Comparison of ENCODE assay signal across 1 cellular context in the genomic region with DNA sequence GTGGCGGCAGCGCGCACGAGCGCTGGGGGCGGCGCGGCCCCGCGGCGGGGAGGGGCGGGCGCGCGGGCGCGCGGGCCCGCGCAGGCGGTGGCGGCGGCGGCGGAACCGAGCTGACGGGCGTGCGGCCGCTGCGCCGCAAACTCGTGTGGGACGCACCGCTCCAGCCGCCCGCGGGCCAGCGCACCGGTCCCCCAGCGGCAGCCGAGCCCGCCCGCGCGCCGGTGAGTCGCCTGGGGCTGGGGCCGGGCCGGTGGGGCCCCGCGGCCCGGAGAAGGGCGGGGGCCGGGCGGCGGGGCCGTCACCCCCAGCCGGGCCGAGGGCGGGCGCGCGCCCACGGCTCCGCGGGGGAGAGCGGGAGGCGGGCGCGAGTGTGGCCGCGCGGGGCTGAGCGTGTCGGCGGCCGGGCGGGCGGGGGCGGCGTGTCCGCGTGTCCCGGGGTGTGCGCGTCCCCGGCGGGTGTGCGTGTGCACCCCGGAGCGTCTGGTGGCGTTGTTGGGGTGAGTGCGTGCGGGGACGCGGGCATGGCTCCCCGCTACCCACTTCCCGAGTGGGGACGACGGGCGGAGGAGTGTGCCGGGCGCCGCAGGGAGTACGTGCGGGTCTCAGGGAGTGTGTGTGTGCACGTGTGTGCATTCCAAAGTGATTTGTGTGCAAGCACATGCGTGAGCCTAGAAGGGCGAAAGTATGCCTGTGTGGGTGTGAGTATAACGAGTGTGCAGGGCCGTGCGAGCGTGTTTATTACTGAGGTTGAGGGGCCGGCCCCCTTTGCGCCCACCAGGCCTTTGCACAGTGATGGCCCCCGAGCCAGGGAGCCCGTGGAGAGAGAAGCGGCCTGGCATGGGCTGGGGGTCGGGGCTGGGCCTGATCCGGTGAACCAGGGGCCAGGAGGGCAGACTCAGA.
A peak's percentile ranks its signal among the peaks of the same experiment; 100 is the strongest.
TF ChIP-seq lines count a peak whose summit lies in the region.

NEK6 (plus strand) TSS at position 85 of the 900 bp plus-strand sequence. CDS start 44,016 bp downstream, outside the sequence.

TF ChIP-seq in HepG2, 621 proteins besides CTCF, POLR2A, EP300 and RAD21 (continued from another document and continues in another):
- TF ChIP-seq, protein P1, sequence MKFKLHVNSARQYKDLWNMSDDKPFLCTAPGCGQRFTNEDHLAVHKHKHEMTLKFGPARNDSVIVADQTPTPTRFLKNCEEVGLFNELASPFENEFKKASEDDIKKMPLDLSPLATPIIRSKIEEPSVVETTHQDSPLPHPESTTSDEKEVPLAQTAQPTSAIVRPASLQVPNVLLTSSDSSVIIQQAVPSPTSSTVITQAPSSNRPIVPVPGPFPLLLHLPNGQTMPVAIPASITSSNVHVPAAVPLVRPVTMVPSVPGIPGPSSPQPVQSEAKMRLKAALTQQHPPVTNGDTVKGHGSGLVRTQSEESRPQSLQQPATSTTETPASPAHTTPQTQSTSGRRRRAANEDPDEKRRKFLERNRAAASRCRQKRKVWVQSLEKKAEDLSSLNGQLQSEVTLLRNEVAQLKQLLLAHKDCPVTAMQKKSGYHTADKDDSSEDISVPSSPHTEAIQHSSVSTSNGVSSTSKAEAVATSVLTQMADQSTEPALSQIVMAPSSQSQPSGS (CRISPR knock-in tag; IDR thresholded peaks at IDR 0.05): no peak; the same call in 1 of the 2 replicates
- TF ChIP-seq, protein P2, sequence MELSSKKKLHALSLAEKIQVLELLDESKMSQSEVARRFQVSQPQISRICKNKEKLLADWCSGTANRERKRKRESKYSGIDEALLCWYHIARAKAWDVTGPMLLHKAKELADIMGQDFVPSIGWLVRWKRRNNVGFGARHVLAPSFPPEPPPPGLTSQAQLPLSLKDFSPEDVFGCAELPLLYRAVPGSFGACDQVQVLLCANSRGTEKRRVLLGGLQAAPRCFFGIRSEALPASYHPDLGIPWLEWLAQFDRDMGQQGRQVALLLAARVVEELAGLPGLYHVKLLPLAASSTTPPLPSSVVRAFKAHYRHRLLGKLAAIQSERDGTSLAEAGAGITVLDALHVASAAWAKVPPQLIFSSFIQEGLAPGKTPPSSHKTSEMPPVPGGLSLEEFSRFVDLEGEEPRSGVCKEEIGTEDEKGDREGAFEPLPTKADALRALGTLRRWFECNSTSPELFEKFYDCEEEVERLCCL (CRISPR knock-in tag; IDR thresholded peaks at IDR 0.05; ENCODE audit: borderline replicate concordance): no peak
- TF ChIP-seq SNRNP70 (IDR thresholded peaks at IDR 0.05; ENCODE audit: low read depth, low read length) (no peak), YEATS2 (CRISPR knock-in tag; IDR thresholded peaks at IDR 0.05; ENCODE audit: borderline replicate concordance) (no peak), DR1 (CRISPR knock-in tag; IDR thresholded peaks at IDR 0.05) (no peak), KMT2A (CRISPR knock-in tag; IDR thresholded peaks at IDR 0.05) (no peak; the same call in 1 of the 2 replicates), ZNF326 (CRISPR knock-in tag; IDR thresholded peaks at IDR 0.05; ENCODE audit: borderline replicate concordance) (no peak), TOPORS (CRISPR knock-in tag; IDR thresholded peaks at IDR 0.05) (0 out of 2 replicates have a peak, but pooled peaks have one; percentile 25), MIXL1 (CRISPR knock-in tag; IDR thresholded peaks at IDR 0.05) (no peak), ZNF670 (CRISPR knock-in tag; IDR thresholded peaks at IDR 0.05; ENCODE audit: borderline replicate concordance) (no peak), ZSCAN12 (CRISPR knock-in tag; IDR thresholded peaks at IDR 0.05) (no peak), NFE2L2 (IDR thresholded peaks at IDR 0.05; ENCODE audit: low read length) (no peak), ZNF766 (CRISPR knock-in tag; IDR thresholded peaks at IDR 0.05; ENCODE audit: borderline replicate concordance) (no peak), SAP130 (CRISPR knock-in tag; IDR thresholded peaks at IDR 0.05; ENCODE audit: low read depth) (peak; percentile 19; the same call in 1 of the 2 replicates), ZBTB34 (CRISPR knock-in tag; IDR thresholded peaks at IDR 0.05) (0 out of 2 replicates have a peak, but pooled peaks have one; percentile 40), ZNF253 (CRISPR knock-in tag; IDR thresholded peaks at IDR 0.05; ENCODE audit: borderline replicate concordance) (0 out of 2 replicates have a peak, but pooled peaks have one; percentile 19), ZNF761 (CRISPR knock-in tag; conservative IDR thresholded peaks at IDR 0.05) (no peak), HIVEP1 (CRISPR knock-in tag; IDR thresholded peaks at IDR 0.05) (no peak), GPN1 (CRISPR knock-in tag; IDR thresholded peaks at IDR 0.05; ENCODE audit: borderline replicate concordance) (no peak), HNF4G (IDR thresholded peaks at IDR 0.05; ENCODE audit: borderline replicate concordance, low read depth, low read length) (0 out of 2 replicates have a peak, but pooled peaks have one; percentile 65), HNF4G (CRISPR knock-in tag; IDR thresholded peaks at IDR 0.05; ENCODE audit: borderline replicate concordance, low read depth) (no peak), NFAT5 (CRISPR knock-in tag; IDR thresholded peaks at IDR 0.05) (peak; percentile 4; the same call in 1 of the 2 replicates), KMT2B (CRISPR knock-in tag; IDR thresholded peaks at IDR 0.05) (no peak), AGO2 (optimal IDR thresholded peaks at IDR 0.05; ENCODE audit: low read depth, low read length) (peak; percentile 95), ZNF83 (CRISPR knock-in tag; IDR thresholded peaks at IDR 0.05; ENCODE audit: borderline replicate concordance) (no peak; the same call in 1 of the 2 replicates), ZBTB14 (CRISPR knock-in tag; IDR thresholded peaks at IDR 0.05) (peak; percentile 88), DNMT1 (CRISPR knock-in tag; IDR thresholded peaks at IDR 0.05) (no peak), PTBP1 (IDR thresholded peaks at IDR 0.05; ENCODE audit: low read depth, low read length, poor library complexity, severe bottlenecking) (peak; percentile 40), ZNF431 (CRISPR knock-in tag; IDR thresholded peaks at IDR 0.05; ENCODE audit: borderline replicate concordance, low read depth) (no peak), ZNF724P (CRISPR knock-in tag; IDR thresholded peaks at IDR 0.05; ENCODE audit: borderline replicate concordance) (no peak), ZNF296 (CRISPR knock-in tag; conservative IDR thresholded peaks at IDR 0.05) (no peak), LCORL (IDR thresholded peaks at IDR 0.05) (no peak), LCORL (CRISPR knock-in tag; IDR thresholded peaks at IDR 0.05) (peak; percentile 31; the same call in 1 of the 2 replicates)
- TF ChIP-seq, protein P3, sequence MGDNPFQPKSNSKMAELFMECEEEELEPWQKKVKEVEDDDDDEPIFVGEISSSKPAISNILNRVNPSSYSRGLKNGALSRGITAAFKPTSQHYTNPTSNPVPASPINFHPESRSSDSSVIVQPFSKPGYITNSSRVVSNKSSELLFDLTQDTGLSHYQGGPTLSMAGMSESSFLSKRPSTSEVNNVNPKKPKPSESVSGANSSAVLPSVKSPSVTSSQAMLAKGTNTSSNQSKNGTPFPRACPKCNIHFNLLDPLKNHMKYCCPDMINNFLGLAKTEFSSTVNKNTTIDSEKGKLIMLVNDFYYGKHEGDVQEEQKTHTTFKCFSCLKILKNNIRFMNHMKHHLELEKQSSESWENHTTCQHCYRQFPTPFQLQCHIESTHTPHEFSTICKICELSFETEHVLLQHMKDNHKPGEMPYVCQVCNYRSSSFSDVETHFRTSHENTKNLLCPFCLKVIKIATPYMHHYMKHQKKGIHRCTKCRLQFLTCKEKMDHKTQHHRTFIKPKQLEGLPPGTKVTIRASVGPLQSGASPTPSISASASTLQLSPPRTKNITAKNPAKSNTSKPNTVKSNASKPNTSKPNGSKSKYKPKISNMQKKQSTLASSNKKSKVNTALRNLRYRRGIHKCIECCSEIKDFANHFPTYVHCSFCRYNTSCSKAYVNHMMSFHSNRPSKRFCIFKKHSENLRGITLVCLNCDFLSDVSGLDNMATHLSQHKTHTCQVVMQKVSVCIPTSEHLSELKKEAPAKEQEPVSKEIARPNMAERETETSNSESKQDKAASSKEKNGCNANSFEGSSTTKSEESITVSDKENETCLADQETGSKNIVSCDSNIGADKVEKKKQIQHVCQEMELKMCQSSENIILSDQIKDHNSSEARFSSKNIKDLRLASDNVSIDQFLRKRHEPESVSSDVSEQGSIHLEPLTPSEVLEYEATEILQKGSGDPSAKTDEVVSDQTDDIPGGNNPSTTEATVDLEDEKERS (CRISPR knock-in tag; IDR thresholded peaks at IDR 0.05): no peak
- TF ChIP-seq, protein P4, sequence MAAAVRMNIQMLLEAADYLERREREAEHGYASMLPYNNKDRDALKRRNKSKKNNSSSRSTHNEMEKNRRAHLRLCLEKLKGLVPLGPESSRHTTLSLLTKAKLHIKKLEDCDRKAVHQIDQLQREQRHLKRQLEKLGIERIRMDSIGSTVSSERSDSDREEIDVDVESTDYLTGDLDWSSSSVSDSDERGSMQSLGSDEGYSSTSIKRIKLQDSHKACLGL (CRISPR knock-in tag; IDR thresholded peaks at IDR 0.05): peak; percentile 82; the same call in 1 of the 2 replicates
